ENCODE assay signal across 10 cellular contexts in genomic region chr3:100443690-100444089, GRCh38.
"Had no signal": no experiment of that assay in that cellular context is flagged by ENCODE, and none has a peak within 500 bp of the region (broad histone marks: within the 10 kb centered on the region; RNA-seq: fewer than 3 reads in every experiment).

No MANE protein-coding gene starts in this region.

- H3K27ac ChIP-seq: GM23248, HL-60 had no signal

- H3K4me1 Mint-ChIP-seq: IgD-negative memory B cell had no signal

- H3K4me3 ChIP-seq: GM23248, HAP-1 had no signal

- H3K36me3 Mint-ChIP-seq: IgD-negative memory B cell had no signal

- DNase-seq: GM23248, GOT3, H7, HFFc6, KBM-7 had no signal

- ATAC-seq: HCT116, HepG2 had no signal

- H2AFZ ChIP-seq: GM23248 had no signal

- H3K27ac Mint-ChIP-seq: HFFc6, IgD-negative memory B cell had no signal

- H3K4me1 ChIP-seq: HAP-1 had no signal

- H3K4me3 Mint-ChIP-seq: HFFc6, IgD-negative memory B cell had no signal

- H3K9ac ChIP-seq: GM23248 had no signal

- H3K36me3 ChIP-seq: HAP-1 had no signal
